In the genomic region with DNA sequence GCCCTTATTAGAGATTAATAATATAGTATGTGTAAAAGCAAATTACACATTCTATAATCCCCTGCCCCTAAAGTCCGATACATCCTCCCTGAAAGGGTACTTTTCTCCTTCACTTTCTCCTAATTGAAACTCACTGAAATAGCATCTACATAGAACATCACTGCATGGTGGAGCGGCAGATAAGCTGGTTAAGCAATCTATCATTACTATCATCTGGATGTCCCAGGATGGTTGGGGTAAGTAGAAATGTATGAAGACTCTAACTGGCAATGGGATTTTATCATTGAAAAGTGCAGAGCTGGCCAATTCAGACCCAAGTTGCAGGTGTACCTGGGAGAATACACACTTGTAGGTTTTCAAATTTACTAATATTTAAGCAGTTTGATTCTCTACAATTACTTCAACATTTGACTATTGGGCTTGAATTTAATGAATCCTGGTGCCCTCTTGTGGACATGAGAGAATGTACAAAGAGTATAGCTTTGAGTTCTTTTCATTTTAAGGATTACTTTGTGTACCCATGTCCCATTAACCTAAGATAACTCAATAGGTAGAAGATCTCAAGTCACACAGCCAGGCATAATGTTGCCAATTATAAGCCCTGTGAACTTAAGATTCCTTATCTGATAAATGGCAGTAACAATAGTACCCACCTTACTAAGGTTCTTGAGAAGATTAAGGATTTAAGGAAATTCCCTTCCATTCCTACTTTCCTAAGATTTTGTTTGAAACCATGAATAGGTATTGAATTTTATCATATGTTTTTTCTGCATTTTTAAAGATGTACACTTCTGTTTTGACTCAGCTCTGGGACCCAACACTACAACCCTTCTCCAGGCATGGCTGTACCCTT, we compare ENCODE assay signal across 8 cellular contexts.
A peak's percentile ranks its signal among the peaks of the same experiment; 100 is the strongest.
DNase-seq lines count a peak whose midpoint lies in the region; ATAC-seq, FAIRE-seq and TF ChIP-seq lines count a peak whose summit lies in the region.

No MANE protein-coding gene starts in this region.

- dilution Hi-C loops in keratinocyte (cut with MboI; ENCODE audit: extremely low pct_ligation_motif_present, low sequenced_read_pairs): loop anchor here (25.0 kb wide), 1 partner anchor 318 kb away; no protein-coding TSS in a partner anchor

- no peaks in the 10 kb centered on the region for H3K36me3 ChIP-seq in A673 (ENCODE audit: insufficient read depth, low read length, poor library complexity, severe bottlenecking)
- no peaks in the 10 kb centered on the region for H3K36me3 ChIP-seq in keratinocyte (ENCODE audit: control insufficient read depth in 2 of 2, extremely low read depth in 1 of 2, insufficient read depth in 2 of 2, low read length in 2 of 2)
- H3K36me3 ChIP-seq in upper lobe of right lung: no peaks in the 10 kb centered on the region

- no peaks in the 10 kb centered on the region for H3K9me1 ChIP-seq in keratinocyte (ENCODE audit: control insufficient read depth, extremely low read depth, insufficient read depth, low read length)

- no peaks in the 10 kb centered on the region for H3K27me3 ChIP-seq in A673 (replicated peaks; ENCODE audit: insufficient read depth, low read depth, low read length, poor library complexity)
- peaks cover 6% of the 10 kb centered on the region for H3K27me3 ChIP-seq in keratinocyte (ENCODE audit: control insufficient read depth, extremely low read depth, insufficient read depth, low read length)
- no peaks in the 10 kb centered on the region for H3K27me3 ChIP-seq in upper lobe of right lung

- no peaks in the 10 kb centered on the region for H3K4me1 Mint-ChIP-seq in activated T-helper 1 cell treated with anti-CD3 and anti-CD28 coated beads, Interleukin-12 subunit alpha, Interleukin-12 subunit beta, Interleukin-2, Interleukin-4 antibody, amounts not matched to agents 30 ng/mL and 10 ng/mL and 1 ng/mL, durations not matched to agents 14 hours and 24 hours and 36 hours (ENCODE audit: low read depth)
- no peaks in the 10 kb centered on the region for H3K4me1 Mint-ChIP-seq in activated T-cell treated with anti-CD3 and anti-CD28 coated beads, Interleukin-2, amount 50 U/mL, for 4 hours (ENCODE audit: low read depth)

- peak; percentile 64 for FAIRE-seq in keratinocyte (lab: Jason Lieb, UNC)

- no peak overlapping the region for H3K4me3 Mint-ChIP-seq in activated T-helper 1 cell treated with anti-CD3 and anti-CD28 coated beads, Interleukin-12 subunit alpha, Interleukin-12 subunit beta, Interleukin-2, Interleukin-4 antibody, amounts not matched to agents 30 ng/mL and 10 ng/mL and 1 ng/mL, durations not matched to agents 14 hours and 24 hours and 36 hours
- H3K4me3 Mint-ChIP-seq in activated T-cell treated with anti-CD3 and anti-CD28 coated beads, Interleukin-2, amount 50 U/mL, for 4 hours: no peak overlapping the region

- no TSS peak for BruUV-seq in A673 (replicated peaks; lab: Mats Ljungman, UMichigan)

- peak; percentile 70 for ATAC-seq in upper lobe of right lung
- no peak for ATAC-seq in activated T-cell treated with anti-CD3 and anti-CD28 coated beads, Interleukin-2, amount 50 U/mL, for 4 hours

- H3K27ac Mint-ChIP-seq in activated T-helper 1 cell treated with anti-CD3 and anti-CD28 coated beads, Interleukin-12 subunit alpha, Interleukin-12 subunit beta, Interleukin-2, Interleukin-4 antibody, amounts not matched to agents 30 ng/mL and 10 ng/mL and 1 ng/mL, durations not matched to agents 14 hours and 24 hours and 36 hours: no peak overlapping the region

- H3K4me2 ChIP-seq in keratinocyte (ENCODE audit: control insufficient read depth, extremely low read depth, insufficient read depth, low read depth, low read length): no peak overlapping the region

- H3K4me1 ChIP-seq in A673 (ENCODE audit: insufficient read depth, low read length, poor library complexity, severe bottlenecking): no peaks in the 10 kb centered on the region
- H3K4me1 ChIP-seq in keratinocyte (ENCODE audit: control insufficient read depth, extremely low read depth, insufficient read depth, low read length): no peaks in the 10 kb centered on the region
- no peaks in the 10 kb centered on the region for H3K4me1 ChIP-seq in upper lobe of right lung

- H3K9me3 ChIP-seq in A673 (ENCODE audit: low read depth, low read length, poor library complexity, severe bottlenecking): no peaks in the 10 kb centered on the region
- H3K9me3 ChIP-seq in keratinocyte (ENCODE audit: control insufficient read depth, low read depth, low read length): no peaks in the 10 kb centered on the region
- H3K9me3 ChIP-seq in upper lobe of right lung: no peaks in the 10 kb centered on the region

- H3K9ac ChIP-seq in keratinocyte (ENCODE audit: control insufficient read depth, extremely low read depth, insufficient read depth, low read length): no peak overlapping the region

- CTCF ChIA-PET in A673 (lab: Charles Lee): interaction anchor here (0.7 kb wide), 1 partner anchor 676 kb away, joined by 3 read pairs; no protein-coding TSS in a partner anchor

- H3K9me3 Mint-ChIP-seq in activated T-helper 1 cell treated with anti-CD3 and anti-CD28 coated beads, Interleukin-12 subunit alpha, Interleukin-12 subunit beta, Interleukin-2, Interleukin-4 antibody, amounts not matched to agents 30 ng/mL and 10 ng/mL and 1 ng/mL, durations not matched to agents 14 hours and 24 hours and 36 hours: no peaks in the 10 kb centered on the region
- H3K9me3 Mint-ChIP-seq in activated T-cell treated with anti-CD3 and anti-CD28 coated beads, Interleukin-2, amount 50 U/mL, for 4 hours: no peaks in the 10 kb centered on the region

- H3K27ac ChIP-seq in A673 (ENCODE audit: low read depth, low read length, poor library complexity, severe bottlenecking) (no peak overlapping the region), keratinocyte (ENCODE audit: control insufficient read depth, insufficient read depth, low read length) (no peak overlapping the region), upper lobe of right lung (no peak overlapping the region)

- H4K20me1 ChIP-seq in keratinocyte (ENCODE audit: control insufficient read depth, extremely low read depth, insufficient read depth, low read length): no peaks in the 10 kb centered on the region

- H2AFZ ChIP-seq in keratinocyte (ENCODE audit: control insufficient read depth, low read length): no peak overlapping the region

- H3K27me3 Mint-ChIP-seq in activated T-helper 1 cell treated with anti-CD3 and anti-CD28 coated beads, Interleukin-12 subunit alpha, Interleukin-12 subunit beta, Interleukin-2, Interleukin-4 antibody, amounts not matched to agents 30 ng/mL and 10 ng/mL and 1 ng/mL, durations not matched to agents 14 hours and 24 hours and 36 hours (ENCODE audit: insufficient read depth): no peaks in the 10 kb centered on the region
- H3K27me3 Mint-ChIP-seq in activated T-cell treated with anti-CD3 and anti-CD28 coated beads, Interleukin-2, amount 50 U/mL, for 4 hours (ENCODE audit: low read depth): peaks cover 6% of the 10 kb centered on the region

- DNase-seq in A673 (ENCODE audit: low spot score): peak; percentile 58
- peak; percentile 23 for DNase-seq in GM04504 (ENCODE audit: low read depth)
- DNase-seq in NCI-H1930 (lab: John Stamatoyannopoulos, UW): peak; percentile 24 to 41
- peak; percentile 59 for DNase-seq in astrocyte of the cerebellum (ENCODE audit: low read depth)
- no peak for DNase-seq in keratinocyte (ENCODE audit: low read depth, low spot score)
- no peak for DNase-seq in upper lobe of right lung
- no peak for DNase-seq in activated T-helper 1 cell treated with anti-CD3 and anti-CD28 coated beads, Interleukin-12 subunit alpha, Interleukin-12 subunit beta, Interleukin-2, Interleukin-4 antibody, amounts not matched to agents 30 ng/mL and 10 ng/mL and 1 ng/mL, durations not matched to agents 14 hours and 24 hours and 36 hours (ENCODE audit: low spot score)
- DNase-seq in activated T-cell treated with anti-CD3 and anti-CD28 coated beads, Interleukin-2, amount 50 U/mL, for 4 hours: no peak

- no peaks in the 10 kb centered on the region for H3K79me2 ChIP-seq in keratinocyte (ENCODE audit: control insufficient read depth, insufficient read depth, low read length)

- intact Hi-C loops in A673 (cut with micrococcal nuclease; ENCODE audit: unreplicated experiment): loop anchor here (1.0 kb wide), 1 partner anchor 74 kb away; no protein-coding TSS in a partner anchor
- intact Hi-C loops in upper lobe of right lung (cut with DNase I): no loop called here
- intact Hi-C loops in activated T-helper 1 cell treated with anti-CD3 and anti-CD28 coated beads, Interleukin-12 subunit alpha, Interleukin-12 subunit beta, Interleukin-2, Interleukin-4 antibody, amounts not matched to agents 30 ng/mL and 10 ng/mL and 1 ng/mL, durations not matched to agents 14 hours and 24 hours and 36 hours (cut with micrococcal nuclease): loop anchor here (1.0 to 5.0 kb wide), 4 partner anchors 75 to 508 kb away; no protein-coding TSS in a partner anchor

- no peaks in the 10 kb centered on the region for H3K36me3 Mint-ChIP-seq in activated T-helper 1 cell treated with anti-CD3 and anti-CD28 coated beads, Interleukin-12 subunit alpha, Interleukin-12 subunit beta, Interleukin-2, Interleukin-4 antibody, amounts not matched to agents 30 ng/mL and 10 ng/mL and 1 ng/mL, durations not matched to agents 14 hours and 24 hours and 36 hours (ENCODE audit: low read depth)
- no peaks in the 10 kb centered on the region for H3K36me3 Mint-ChIP-seq in activated T-cell treated with anti-CD3 and anti-CD28 coated beads, Interleukin-2, amount 50 U/mL, for 4 hours (ENCODE audit: insufficient read depth)

- in situ Hi-C loops in astrocyte of the cerebellum (cut with HindIII; ENCODE audit: low sequenced_read_pairs): loop anchor here (5.0 kb wide), 1 partner anchor 73 kb away; no protein-coding TSS in a partner anchor

- TF ChIP-seq CTCF in A673 (conservative IDR thresholded peaks at IDR 0.05; ENCODE audit: low read depth, low read length) (peak; percentile 60), astrocyte of the cerebellum (IDR thresholded peaks at IDR 0.05; ENCODE audit: low read depth, low read length, missing control alignments) (peak; percentile 40), keratinocyte (optimal IDR thresholded peaks at IDR 0.05 in 1 of 3, IDR thresholded peaks at IDR 0.05 in 1 of 3, conservative IDR thresholded peaks at IDR 0.05 in 1 of 3; ENCODE audit: extremely low read depth in 1 of 3, insufficient read depth in 2 of 3, low read length in 3 of 3) (peak in 2 of 3 experiments; percentile 33 to 45), upper lobe of right lung (IDR thresholded peaks at IDR 0.05) (peak; percentile 72)

- POLR2A ChIA-PET in A673 (lab: Charles Lee; ENCODE audit: low non-redundant PET): no interaction called here

- H3K4me3 ChIP-seq in A673 (ENCODE audit: low read depth, low read length, poor library complexity, severe bottlenecking): no peak overlapping the region
- H3K4me3 ChIP-seq in astrocyte of the cerebellum (ENCODE audit: low read depth, low read length): no peak overlapping the region
- H3K4me3 ChIP-seq in keratinocyte (ENCODE audit: control insufficient read depth in 2 of 3, extremely low read depth in 1 of 3, insufficient read depth in 2 of 3, low read depth in 1 of 3, low read length in 3 of 3): no peak overlapping the region
- H3K4me3 ChIP-seq in upper lobe of right lung: no peak overlapping the region

Comparison
In these comparisons a context has a peak if more than half of its experiments do, and no peak if none do; other contexts are left out.
1. DNase-seq: peak in A673 (single experiment), GM04504 (single experiment), NCI-H1930 (2 of 2) and astrocyte of the cerebellum (single experiment); none in keratinocyte (single experiment), upper lobe of right lung (single experiment), activated T-helper 1 cell treated with anti-CD3 and anti-CD28 coated beads, Interleukin-12 subunit alpha, Interleukin-12 subunit beta, Interleukin-2, Interleukin-4 antibody, amounts not matched to agents 30 ng/mL and 10 ng/mL and 1 ng/mL, durations not matched to agents 14 hours and 24 hours and 36 hours (single experiment) and activated T-cell treated with anti-CD3 and anti-CD28 coated beads, Interleukin-2, amount 50 U/mL, for 4 hours (single experiment).
2. Peak in every context shown above with its lines, with median percentiles within 50 percentile points of each other: CTCF ChIP-seq.